Comparison of ENCODE assay signal across 21 cellular contexts in the genomic region with DNA sequence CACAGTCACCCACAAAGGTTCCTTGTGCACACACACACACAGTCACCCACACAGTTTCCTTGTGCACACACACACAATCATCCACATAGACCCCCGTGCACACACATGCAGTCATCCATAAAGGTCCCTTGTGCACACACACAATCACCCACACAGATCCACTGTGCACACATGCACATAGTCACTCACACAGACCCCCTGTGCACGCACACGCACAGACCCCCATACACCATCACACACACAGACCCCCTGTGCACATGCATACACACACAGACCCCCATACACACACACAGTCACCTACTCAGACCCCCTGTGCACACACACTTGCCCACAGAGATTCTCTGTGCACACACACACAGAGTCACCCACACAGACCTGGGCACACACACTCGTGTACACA.
"Had no signal": no experiment of that assay in that cellular context is flagged by ENCODE, and none has a peak within 500 bp of the region (broad histone marks: within the 10 kb centered on the region; RNA-seq: fewer than 3 reads in every experiment).

No MANE protein-coding gene starts in this region.

- H3K4me1 ChIP-seq: left lung, psoas muscle, sigmoid colon, stomach, tibial nerve, vagina had no signal

- DNase-seq: cortex of kidney; effector CD4-positive, alpha-beta T cell; left cardiac atrium; left lung; mesendoderm; naive thymus-derived CD8-positive, alpha-beta T cell; nephron progenitor cell; occipital lobe; ovary; posterior cingulate gyrus; psoas muscle; right cardiac atrium; sigmoid colon; stimulated activated CD4-positive, alpha-beta T cell treated with anti-CD3 and anti-CD28 coated beads, Interleukin-2, amount 100 ng/mL, for 24 hours; stimulated activated CD4-positive, alpha-beta T cell treated with anti-CD3 and anti-CD28 coated beads, Interleukin-4, amount 100 ng/mL, for 24 hours; stimulated activated naive CD4-positive, alpha-beta T cell treated with Interleukin-2 at 50 U/mL for 16 hours; stomach had no signal

- H3K27ac ChIP-seq: left lung, ovary, psoas muscle, sigmoid colon, stomach, thoracic aorta, tibial nerve, vagina had no signal

- H3K27me3 ChIP-seq: ovary, sigmoid colon, tibial nerve, vagina had no signal

- H3K9me3 ChIP-seq: left lung, ovary, psoas muscle, sigmoid colon, stomach, thoracic aorta, tibial nerve, vagina had no signal

- H3K4me3 ChIP-seq: left lung, ovary, psoas muscle, sigmoid colon, stomach, thoracic aorta, tibial nerve, vagina had no signal

- H3K36me3 ChIP-seq: left lung, ovary, sigmoid colon, stomach, thoracic aorta, tibial nerve, vagina had no signal

- ATAC-seq: left cardiac atrium; left lung; naive thymus-derived CD8-positive, alpha-beta T cell; psoas muscle; stimulated activated effector memory CD8-positive, alpha-beta T cell treated with anti-CD3 and anti-CD28 coated beads, Interleukin-12 subunit alpha, Interleukin-12 subunit beta, amount 100 ng/mL, for 72 hours had no signal
